ENCODE assay signal across 19 cellular contexts in genomic region chr11:95363710-95364109, GRCh38.
DNase-seq lines count a peak whose midpoint lies in the region; ATAC-seq and TF ChIP-seq lines count a peak whose summit lies in the region.
"Had no signal": no experiment of that assay in that cellular context is flagged by ENCODE, and none has a peak within 500 bp of the region (broad histone marks: within the 10 kb centered on the region; RNA-seq: fewer than 3 reads in every experiment).

No MANE protein-coding gene starts in this region.

- POLR2A ChIA-PET in SK-N-SH (lab: Yijun Ruan, JAX): no interaction called here

- no peaks in the 10 kb centered on the region for H3K27me3 ChIP-seq in SK-N-SH (ENCODE audit: insufficient read depth)
- H3K27me3 ChIP-seq: cardiac muscle cell, sigmoid colon had no signal

- H3K9me2 ChIP-seq in SK-N-SH: no peaks in the 10 kb centered on the region

- H3K36me3 Mint-ChIP-seq in type B pancreatic cell: no peaks in the 10 kb centered on the region
- H3K36me3 Mint-ChIP-seq: activated naive CD8-positive, alpha-beta T cell treated with anti-CD3 and anti-CD28 coated beads, Interleukin-2, amount 10 ng/mL, durations not matched to agents 7 days and 5 days; memory B cell had no signal

- WGBS in SK-N-SH (ENCODE audit: low lambda C conversion rate): 54% methylated on average over 8 of the region's 8 CpGs

- peak overlapping the region; percentile 21 for H3K27ac Mint-ChIP-seq in type B pancreatic cell
- H3K27ac Mint-ChIP-seq in stimulated activated naive CD8-positive, alpha-beta T cell treated with anti-CD3 and anti-CD28 coated beads, Interleukin-15, amount 100 ng/mL, for 72 hours: no peak overlapping the region
- H3K27ac Mint-ChIP-seq: activated CD4-positive, alpha-beta T cell treated with anti-CD3 and anti-CD28 coated beads, Interleukin-2, amount 10 ng/mL, durations not matched to agents 7 days and 5 days; activated naive CD8-positive, alpha-beta T cell treated with anti-CD3 and anti-CD28 coated beads, Interleukin-2, amount 10 ng/mL, durations not matched to agents 7 days and 5 days; memory B cell had no signal

- DNase-seq in SK-N-SH (no peak), NCI-H345 treated with DMSO at 0.1 percent for 48 hours (lab: John Stamatoyannopoulos, UW; ENCODE audit: unreplicated experiment) (peak; percentile 62), ecto neural progenitor cell (ENCODE audit: low spot score) (peak; percentile 70), type B pancreatic cell (ENCODE audit: extremely low spot score, unreplicated experiment) (no peak), SKM-1 (lab: John Stamatoyannopoulos, UW; ENCODE audit: unreplicated experiment) (no peak)
- no peak for DNase-seq in stimulated activated naive CD8-positive, alpha-beta T cell treated with anti-CD3 and anti-CD28 coated beads, Interleukin-15, amount 100 ng/mL, for 72 hours
- DNase-seq: ACHN; activated CD4-positive, alpha-beta T cell treated with anti-CD3 and anti-CD28 coated beads, Interleukin-2, amount 10 ng/mL, durations not matched to agents 7 days and 5 days; activated naive CD8-positive, alpha-beta T cell treated with anti-CD3 and anti-CD28 coated beads, Interleukin-2, amount 10 ng/mL, durations not matched to agents 7 days and 5 days; Calu3; effector memory CD4-positive, alpha-beta T cell; NCI-H774; sigmoid colon; stimulated activated CD4-positive, alpha-beta T cell treated with anti-CD3 and anti-CD28 coated beads, Interleukin-4, amount 100 ng/mL, for 24 hours; T-helper 9 cell had no signal

- H4K20me1 ChIP-seq in SK-N-SH (ENCODE audit: insufficient read depth): no peaks in the 10 kb centered on the region

- ATAC-seq in SK-N-SH treated with all-trans-retinoic acid at 6 μM for 48 hours (no peak), HG02571 (IDR thresholded peaks at IDR 0.05; ENCODE audit: unreplicated experiment) (no peak)
- ATAC-seq in stimulated activated naive CD8-positive, alpha-beta T cell treated with anti-CD3 and anti-CD28 coated beads, Interleukin-15, amount 100 ng/mL, for 72 hours: no peak

- TF ChIP-seq CTCF in SK-N-SH (IDR thresholded peaks at IDR 0.05) (no peak), type B pancreatic cell (conservative IDR thresholded peaks at IDR 0.05) (no peak)

- peaks cover 27% of the 10 kb centered on the region for H3K4me1 Mint-ChIP-seq in type B pancreatic cell (ENCODE audit: unreplicated experiment)
- peaks cover 12% of the 10 kb centered on the region for H3K4me1 Mint-ChIP-seq in stimulated activated naive CD8-positive, alpha-beta T cell treated with anti-CD3 and anti-CD28 coated beads, Interleukin-15, amount 100 ng/mL, for 72 hours

- no peak overlapping the region for H3K9ac ChIP-seq in SK-N-SH

- TF ChIP-seq EP300 in SK-N-SH (IDR thresholded peaks at IDR 0.05; ENCODE audit: borderline replicate concordance in 1 of 2, low read depth in 1 of 2, low read length in 1 of 2): no peak

- H3K4me1 ChIP-seq in SK-N-SH (ENCODE audit: control insufficient read depth in 1 of 2, insufficient read depth in 2 of 2, low read depth in 1 of 2, low read length in 1 of 2): peaks cover 0 to 10% of the 10 kb centered on the region in 2 experiments; a peak in 1 of 4 replicates
- H3K4me1 ChIP-seq: sigmoid colon had no signal

- H3K4me2 ChIP-seq in SK-N-SH: no peak overlapping the region

- H3K79me2 ChIP-seq in SK-N-SH (ENCODE audit: insufficient read depth): no peaks in the 10 kb centered on the region

- H3K36me3 ChIP-seq in SK-N-SH (replicated peaks in 1 of 2; ENCODE audit: control insufficient read depth in 1 of 2, insufficient read depth in 2 of 2, low read length in 1 of 2): no peaks in the 10 kb centered on the region
- H3K36me3 ChIP-seq: cardiac muscle cell, sigmoid colon had no signal

- H3K9me3 Mint-ChIP-seq in type B pancreatic cell: peaks cover 4% of the 10 kb centered on the region
- H3K9me3 Mint-ChIP-seq in stimulated activated naive CD8-positive, alpha-beta T cell treated with anti-CD3 and anti-CD28 coated beads, Interleukin-15, amount 100 ng/mL, for 72 hours: no peaks in the 10 kb centered on the region
- H3K9me3 Mint-ChIP-seq: activated naive CD8-positive, alpha-beta T cell treated with anti-CD3 and anti-CD28 coated beads, Interleukin-2, amount 10 ng/mL, durations not matched to agents 7 days and 5 days; memory B cell had no signal

- H3K4me3 Mint-ChIP-seq in type B pancreatic cell: no peak overlapping the region
- no peak overlapping the region for H3K4me3 Mint-ChIP-seq in stimulated activated naive CD8-positive, alpha-beta T cell treated with anti-CD3 and anti-CD28 coated beads, Interleukin-15, amount 100 ng/mL, for 72 hours
- H3K4me3 Mint-ChIP-seq: activated CD4-positive, alpha-beta T cell treated with anti-CD3 and anti-CD28 coated beads, Interleukin-2, amount 10 ng/mL, durations not matched to agents 7 days and 5 days; activated naive CD8-positive, alpha-beta T cell treated with anti-CD3 and anti-CD28 coated beads, Interleukin-2, amount 10 ng/mL, durations not matched to agents 7 days and 5 days; memory B cell had no signal

- no peak overlapping the region for H3K4me3 ChIP-seq in SK-N-SH (ENCODE audit: low read depth in 2 of 2, low read length in 1 of 2)
- H3K4me3 ChIP-seq: cardiac muscle cell, sigmoid colon had no signal

- H3K27ac ChIP-seq in SK-N-SH (ENCODE audit: low read depth in 2 of 2, low read length in 1 of 2): no peak overlapping the region
- H3K27ac ChIP-seq: cardiac muscle cell, sigmoid colon had no signal

- CTCF ChIA-PET in SK-N-SH (lab: Yijun Ruan, JAX): no interaction called here

- H2AFZ ChIP-seq in SK-N-SH (ENCODE audit: low read depth): no peak overlapping the region

- H3K27me3 Mint-ChIP-seq in type B pancreatic cell: peaks cover 2% of the 10 kb centered on the region
- H3K27me3 Mint-ChIP-seq in stimulated activated naive CD8-positive, alpha-beta T cell treated with anti-CD3 and anti-CD28 coated beads, Interleukin-15, amount 100 ng/mL, for 72 hours: no peaks in the 10 kb centered on the region
- H3K27me3 Mint-ChIP-seq: activated CD4-positive, alpha-beta T cell treated with anti-CD3 and anti-CD28 coated beads, Interleukin-2, amount 10 ng/mL, durations not matched to agents 7 days and 5 days; memory B cell had no signal

- no peaks in the 10 kb centered on the region for H3K9me3 ChIP-seq in SK-N-SH
- H3K9me3 ChIP-seq: sigmoid colon had no signal

- no peaks in the 10 kb centered on the region for H3F3A ChIP-seq in SK-N-SH (replicated peaks; ENCODE audit: insufficient read depth)

- TF ChIP-seq RAD21 in SK-N-SH (IDR thresholded peaks at IDR 0.05; ENCODE audit: low read length): peak; percentile 36

TF ChIP-seq in SK-N-SH, 30 proteins besides CTCF, POLR2A, EP300 and RAD21 (continues in another document):
- TF ChIP-seq GATA2 (CRISPR knock-in tag; IDR thresholded peaks at IDR 0.05): no peak
- TF ChIP-seq FOXM1 (IDR thresholded peaks at IDR 0.05; ENCODE audit: low read depth): no peak
- TF ChIP-seq EZH2phosphoT487 (IDR thresholded peaks at IDR 0.05; ENCODE audit: borderline replicate concordance, low read depth): no peak
- TF ChIP-seq, protein P1, sequence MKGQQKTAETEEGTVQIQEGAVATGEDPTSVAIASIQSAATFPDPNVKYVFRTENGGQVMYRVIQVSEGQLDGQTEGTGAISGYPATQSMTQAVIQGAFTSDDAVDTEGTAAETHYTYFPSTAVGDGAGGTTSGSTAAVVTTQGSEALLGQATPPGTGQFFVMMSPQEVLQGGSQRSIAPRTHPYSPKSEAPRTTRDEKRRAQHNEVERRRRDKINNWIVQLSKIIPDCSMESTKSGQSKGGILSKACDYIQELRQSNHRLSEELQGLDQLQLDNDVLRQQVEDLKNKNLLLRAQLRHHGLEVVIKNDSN (IDR thresholded peaks at IDR 0.05; ENCODE audit: borderline replicate concordance, low read depth): no peak
- no peak for TF ChIP-seq MXI1 (IDR thresholded peaks at IDR 0.05; ENCODE audit: low read depth, low read length)
- no peak for TF ChIP-seq NFIC (IDR thresholded peaks at IDR 0.05; ENCODE audit: borderline replicate concordance)
- TF ChIP-seq RFX5 (IDR thresholded peaks at IDR 0.05; ENCODE audit: low read length): no peak
- TF ChIP-seq RCOR1 (IDR thresholded peaks at IDR 0.05; ENCODE audit: low read length): no peak

TF ChIP-seq in SK-N-SH treated with all-trans-retinoic acid at 6 μM for 48 hours, 23 proteins besides CTCF, POLR2A, EP300 and RAD21 (continues in another document):
- no peak for TF ChIP-seq CSDC2 (CRISPR knock-in tag; IDR thresholded peaks at IDR 0.05)
- TF ChIP-seq GLIS3 (CRISPR knock-in tag; IDR thresholded peaks at IDR 0.05): no peak
- no peak for TF ChIP-seq ZFP3 (CRISPR knock-in tag; IDR thresholded peaks at IDR 0.05)
- no peak for TF ChIP-seq TOX (CRISPR knock-in tag; IDR thresholded peaks at IDR 0.05; ENCODE audit: borderline replicate concordance)
- TF ChIP-seq PATZ1 (CRISPR knock-in tag; IDR thresholded peaks at IDR 0.05; ENCODE audit: borderline replicate concordance): no peak

Comparison
In these comparisons a context has a peak if more than half of its experiments do, and no peak if none do; other contexts are left out.
1. DNase-seq: peak in NCI-H345 treated with DMSO at 0.1 percent for 48 hours (single experiment) and ecto neural progenitor cell (single experiment); none in SK-N-SH (single experiment), type B pancreatic cell (single experiment), SKM-1 (single experiment) and stimulated activated naive CD8-positive, alpha-beta T cell treated with anti-CD3 and anti-CD28 coated beads, Interleukin-15, amount 100 ng/mL, for 72 hours (0 of 2).